In the genomic region with DNA sequence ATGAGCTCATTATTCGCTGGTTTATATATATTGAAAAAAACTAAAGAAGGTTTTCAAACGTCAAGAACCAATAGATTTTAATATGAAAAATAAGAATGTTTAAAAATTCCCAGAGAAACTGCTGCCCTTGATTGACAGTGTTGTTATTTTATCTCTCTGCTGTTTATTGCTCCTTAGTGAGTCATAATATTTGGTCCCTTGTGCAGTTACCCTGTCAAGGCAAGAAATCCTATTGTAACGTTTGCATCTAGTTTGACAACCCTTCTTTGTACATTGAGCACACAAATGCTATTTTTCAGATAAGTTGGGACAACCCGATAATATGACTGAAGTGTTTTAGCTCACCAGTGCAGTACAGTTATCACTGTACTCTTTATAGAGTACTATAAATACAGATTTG, we compare ENCODE assay signal across 20 cellular contexts.
"Had no signal": no experiment of that assay in that cellular context is flagged by ENCODE, and none has a peak within 500 bp of the region (broad histone marks: within the 10 kb centered on the region; RNA-seq: fewer than 3 reads in every experiment).

No MANE protein-coding gene starts in this region.

- H3K4me1 ChIP-seq: SJSA1 had no signal

- H3K27me3 ChIP-seq: MG63, SJSA1 had no signal

- FAIRE-seq: RCC 7860 had no signal

- DNase-seq: Karpas-422, KBM-7, MG63, NCI-H1092, NCI-H1417 treated with DMSO at 0.1 percent for 48 hours, NCI-H146, NCI-H1694 treated with DMSO at 0.1 percent for 48 hours, NCI-H1930, NCI-H2081, NCI-H2227 treated with DMSO at 0.1 percent for 48 hours, NCI-H446 treated with DMSO at 0.1 percent for 48 hours, NCI-H510A treated with DMSO at 0.1 percent for 48 hours, NCI-H526, NCI-H748 treated with DMSO at 0.1 percent for 48 hours, Right ventricle myocardium superior, RPMI8226, SIG-M5 had no signal

- H3K27ac ChIP-seq: SJSA1, SK-N-MC had no signal

- H3K4me3 ChIP-seq: MG63, SJSA1, SK-N-MC had no signal

- H3K9me3 ChIP-seq: MG63, SJSA1 had no signal

- H3K36me3 ChIP-seq: MG63, SJSA1 had no signal
